8 cellular contexts compared by ENCODE assay signal in the genomic region with DNA sequence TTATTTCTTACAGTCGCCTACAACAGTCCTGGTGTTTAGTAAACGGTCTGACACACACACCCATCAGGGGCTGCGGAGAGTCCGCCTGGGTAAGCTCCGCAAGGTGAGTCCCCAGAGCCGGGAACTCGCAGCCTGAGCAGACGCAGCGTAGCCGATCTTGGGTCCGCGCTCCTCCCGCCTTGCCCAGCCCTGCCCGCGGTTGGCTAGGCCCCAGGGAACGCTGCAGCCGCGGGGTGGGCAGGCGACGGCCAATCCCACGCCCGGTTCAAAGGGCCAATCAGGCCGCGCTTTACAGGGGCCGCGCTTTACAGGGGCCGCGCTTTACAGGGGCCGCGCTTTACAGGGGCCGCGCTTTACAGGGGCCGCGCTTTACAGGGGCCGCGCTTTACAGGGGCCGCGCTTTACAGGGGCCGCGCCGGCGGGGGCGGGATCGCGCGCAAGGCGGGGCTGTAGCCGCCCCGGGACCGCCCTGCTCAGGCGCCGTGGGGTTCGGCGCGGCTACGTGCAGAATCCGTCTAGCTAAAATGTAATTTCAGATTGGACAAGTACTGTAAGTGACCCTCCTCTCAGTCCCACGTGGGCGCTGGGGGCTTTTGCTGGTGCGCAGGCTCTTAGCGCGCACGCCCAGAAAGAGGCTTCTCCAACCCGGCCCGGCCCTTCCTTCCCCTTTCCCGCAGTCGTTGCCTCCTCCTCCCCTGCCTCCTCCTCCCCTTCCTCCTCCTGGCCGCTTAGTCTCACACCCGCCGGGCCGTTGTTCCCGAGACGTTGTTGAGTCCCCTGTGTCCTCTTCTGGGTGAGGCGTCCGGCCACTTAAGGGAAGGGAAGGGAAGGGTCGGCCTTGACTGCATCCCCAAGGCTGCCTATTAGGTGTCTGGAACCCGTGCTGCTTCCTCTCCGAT. TPM values are rescaled to one million over a fixed set of nuclear protein-coding genes. Genes with fewer than 3 reads are reported as not detected.
DNase-seq lines count a peak whose midpoint lies in the region; ATAC-seq and TF ChIP-seq lines count a peak whose summit lies in the region.

A gene with protein sequence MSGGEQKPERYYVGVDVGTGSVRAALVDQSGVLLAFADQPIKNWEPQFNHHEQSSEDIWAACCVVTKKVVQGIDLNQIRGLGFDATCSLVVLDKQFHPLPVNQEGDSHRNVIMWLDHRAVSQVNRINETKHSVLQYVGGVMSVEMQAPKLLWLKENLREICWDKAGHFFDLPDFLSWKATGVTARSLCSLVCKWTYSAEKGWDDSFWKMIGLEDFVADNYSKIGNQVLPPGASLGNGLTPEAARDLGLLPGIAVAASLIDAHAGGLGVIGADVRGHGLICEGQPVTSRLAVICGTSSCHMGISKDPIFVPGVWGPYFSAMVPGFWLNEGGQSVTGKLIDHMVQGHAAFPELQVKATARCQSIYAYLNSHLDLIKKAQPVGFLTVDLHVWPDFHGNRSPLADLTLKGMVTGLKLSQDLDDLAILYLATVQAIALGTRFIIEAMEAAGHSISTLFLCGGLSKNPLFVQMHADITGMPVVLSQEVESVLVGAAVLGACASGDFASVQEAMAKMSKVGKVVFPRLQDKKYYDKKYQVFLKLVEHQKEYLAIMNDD (plus strand): TSS at position 737 of the 899 bp plus-strand sequence. CDS start 24,456 bp downstream, outside the sequence.

- peak; percentile 95 for ATAC-seq in HG03378 (IDR thresholded peaks at IDR 0.05; ENCODE audit: unreplicated experiment)

- peak; percentile 78 for TF ChIP-seq POLR2A in GM19099 (IDR thresholded peaks at IDR 0.05; ENCODE audit: extremely low read depth, insufficient read length, low read depth)

- DNase-seq in AML-193 (lab: John Stamatoyannopoulos, UW) (peak; percentile 96 to 97), NCI-H510A (lab: John Stamatoyannopoulos, UW) (peak; percentile 97), cerebellum (ENCODE audit: low spot score) (peak; percentile 97), kidney epithelial cell (ENCODE audit: low read depth) (peak; percentile 93)
- DNase-seq in activated CD4-positive, alpha-beta T cell treated with anti-CD3 and anti-CD28 coated beads for 1 hour = peak; percentile 68
- DNase-seq in stimulated activated CD4-positive, alpha-beta T cell treated with anti-CD3 and anti-CD28 coated beads, Interleukin-15, amount 100 ng/mL, for 24 hours = peak; percentile 91

- no peak for TF ChIP-seq CTCF in kidney epithelial cell (IDR thresholded peaks at IDR 0.05; ENCODE audit: insufficient read depth, low read length, poor library complexity, severe bottlenecking)

- no peaks in the 10 kb centered on the region for H3K27me3 ChIP-seq in kidney epithelial cell (ENCODE audit: control insufficient read depth, insufficient read depth, low read length)

- H3K36me3 ChIP-seq in kidney epithelial cell (ENCODE audit: control insufficient read depth, insufficient read depth, low read length) = no peaks in the 10 kb centered on the region

- H3K4me3 ChIP-seq in kidney epithelial cell (ENCODE audit: low read depth, low read length) = peak within 1 kb of the TSS; percentile 60

RNA-seq across cellular contexts. Expression of the gene that starts here (rescaled TPM):
- total RNA-seq in cerebellum (15.4 TPM), kidney epithelial cell (8.6 and 16.0 TPM in 2 replicates)

Comparison
In these comparisons a context has a peak if more than half of its experiments do, and no peak if none do; other contexts are left out.
1. Peak in every context shown above with its lines: DNase-seq, ATAC-seq and H3K4me3 ChIP-seq.